19 cellular contexts compared by ENCODE assay signal in genomic region chr15:63238181-63238580, GRCh38. TPM values are rescaled to one million over a fixed set of nuclear protein-coding genes. Genes with fewer than 3 reads are reported as not detected.
A peak's percentile ranks its signal among the peaks of the same experiment; 100 is the strongest.
DNase-seq lines count a peak whose midpoint lies in the region; ATAC-seq, FAIRE-seq and TF ChIP-seq lines count a peak whose summit lies in the region.
"Had no signal": no experiment of that assay in that cellular context is flagged by ENCODE, and none has a peak within 500 bp of the region (broad histone marks: within the 10 kb centered on the region; RNA-seq: fewer than 3 reads in every experiment).

No MANE protein-coding gene starts in this region.

- H3K27ac ChIP-seq in BLaER1: no peak overlapping the region
- H3K27ac ChIP-seq: ascending aorta had no signal

- H3K36me3 Mint-ChIP-seq in activated T-helper 2 cell treated with anti-CD3 and anti-CD28 coated beads, Interferon-gamma antibody, Interleukin-2, Interleukin-4, amounts not matched to agents 10 μg/mL and 5 μg/mL and 100 μg/mL, durations not matched to agents 14 hours and 24 hours and 36 hours (ENCODE audit: low read depth): peaks cover 76% of the 10 kb centered on the region
- H3K36me3 Mint-ChIP-seq in immature natural killer cell: peaks cover 0 to 5% (median 3%) of the 10 kb centered on the region in 3 donors

- TF ChIP-seq POLR2A in GM12891 (IDR thresholded peaks at IDR 0.05; ENCODE audit: low read depth, low read length): no peak

- no peak overlapping the region for H3K9ac ChIP-seq in BLaER1

- H3K4me2 ChIP-seq in BLaER1: peak overlapping the region; percentile 63

- H3K9me3 Mint-ChIP-seq in activated T-helper 2 cell treated with anti-CD3 and anti-CD28 coated beads, Interferon-gamma antibody, Interleukin-2, Interleukin-4, amounts not matched to agents 10 μg/mL and 5 μg/mL and 100 μg/mL, durations not matched to agents 14 hours and 24 hours and 36 hours: peaks cover 5% of the 10 kb centered on the region
- no peaks in the 10 kb centered on the region for H3K9me3 Mint-ChIP-seq in immature natural killer cell

- peaks cover 29% of the 10 kb centered on the region; the same call in 1 of the 2 replicates for H4K20me1 ChIP-seq in BLaER1

- no peak for ATAC-seq in HG03095 (IDR thresholded peaks at IDR 0.05; ENCODE audit: unreplicated experiment)
- no peak for ATAC-seq in HG03342 (IDR thresholded peaks at IDR 0.05; ENCODE audit: unreplicated experiment)
- ATAC-seq in SK-N-SH treated with all-trans-retinoic acid at 6 μM for 48 hours: no peak

- H3K4me3 ChIP-seq in BLaER1: no peak overlapping the region
- H3K4me3 ChIP-seq: ascending aorta, transverse colon had no signal

- no peak for DNase-seq in GM12891 (ENCODE audit: insufficient read length, low spot score)
- no peak for DNase-seq in activated T-helper 2 cell treated with anti-CD3 and anti-CD28 coated beads, Interferon-gamma antibody, Interleukin-2, Interleukin-4, amounts not matched to agents 10 μg/mL and 5 μg/mL and 100 μg/mL, durations not matched to agents 14 hours and 24 hours and 36 hours (ENCODE audit: low spot score)
- DNase-seq in immature natural killer cell: no peak
- no peak for DNase-seq in D341Med (ENCODE audit: low spot score)
- DNase-seq: activated gamma-delta T cell treated with Interleukin-2 at 50 U/mL for 16 hours; DND-41; effector memory CD4-positive, alpha-beta T cell; glutamatergic neuron; left cardiac atrium; NCI-H1105 treated with DMSO at 0.1 percent for 48 hours; NCI-H524; stimulated activated naive CD4-positive, alpha-beta T cell; transverse colon had no signal

- H3K4me1 ChIP-seq in BLaER1: peaks cover 36% of the 10 kb centered on the region

- peak overlapping the region; percentile 81 for H3K27ac Mint-ChIP-seq in activated T-helper 2 cell treated with anti-CD3 and anti-CD28 coated beads, Interferon-gamma antibody, Interleukin-2, Interleukin-4, amounts not matched to agents 10 μg/mL and 5 μg/mL and 100 μg/mL, durations not matched to agents 14 hours and 24 hours and 36 hours
- H3K27ac Mint-ChIP-seq in immature natural killer cell: peak overlapping the region; percentile 22 to 92 (median 65)
- H3K27ac Mint-ChIP-seq: mesothelial cell of epicardium had no signal

- no peaks in the 10 kb centered on the region for H3K27me3 ChIP-seq in BLaER1
- H3K27me3 ChIP-seq: ascending aorta, transverse colon had no signal

- H3K4me1 Mint-ChIP-seq in activated T-helper 2 cell treated with anti-CD3 and anti-CD28 coated beads, Interferon-gamma antibody, Interleukin-2, Interleukin-4, amounts not matched to agents 10 μg/mL and 5 μg/mL and 100 μg/mL, durations not matched to agents 14 hours and 24 hours and 36 hours (ENCODE audit: low read depth): peaks cover 61% of the 10 kb centered on the region
- peaks cover 79 to 100% of the 10 kb centered on the region in 2 donors for H3K4me1 Mint-ChIP-seq in immature natural killer cell

- intact Hi-C loops in activated T-helper 2 cell treated with anti-CD3 and anti-CD28 coated beads, Interferon-gamma antibody, Interleukin-2, Interleukin-4, amounts not matched to agents 10 μg/mL and 5 μg/mL and 100 μg/mL, durations not matched to agents 14 hours and 24 hours and 36 hours (cut with micrococcal nuclease): loop anchor here (1.0 to 5.0 kb wide), 3 partner anchors 26 to 191 kb away; no protein-coding TSS in a partner anchor

- H3K4me3 Mint-ChIP-seq in activated T-helper 2 cell treated with anti-CD3 and anti-CD28 coated beads, Interferon-gamma antibody, Interleukin-2, Interleukin-4, amounts not matched to agents 10 μg/mL and 5 μg/mL and 100 μg/mL, durations not matched to agents 14 hours and 24 hours and 36 hours (ENCODE audit: low read depth): no peak overlapping the region
- H3K4me3 Mint-ChIP-seq in immature natural killer cell: peak overlapping the region in 1 of 5 donors; percentile 14
- H3K4me3 Mint-ChIP-seq: mesothelial cell of epicardium had no signal

- no peaks in the 10 kb centered on the region for H3K27me3 Mint-ChIP-seq in activated T-helper 2 cell treated with anti-CD3 and anti-CD28 coated beads, Interferon-gamma antibody, Interleukin-2, Interleukin-4, amounts not matched to agents 10 μg/mL and 5 μg/mL and 100 μg/mL, durations not matched to agents 14 hours and 24 hours and 36 hours (ENCODE audit: low read depth)
- H3K27me3 Mint-ChIP-seq in immature natural killer cell (ENCODE audit: low read depth in 3 of 3): peaks cover 2 to 4% (median 3%) of the 10 kb centered on the region in 3 donors

- peaks cover 50% of the 10 kb centered on the region for H3K36me3 ChIP-seq in BLaER1
- H3K36me3 ChIP-seq: ascending aorta, transverse colon had no signal

- peak; percentile 57 for FAIRE-seq in GM12891 (lab: Jason Lieb, UNC)

- H3K9me3 ChIP-seq in BLaER1: peaks cover 36% of the 10 kb centered on the region
- H3K9me3 ChIP-seq: ascending aorta, transverse colon had no signal

TF ChIP-seq in GM12891, 5 proteins besides CTCF, POLR2A, EP300 and RAD21:
- TF ChIP-seq POU2F2 (IDR thresholded peaks at IDR 0.05; ENCODE audit: low read depth, low read length) (no peak), SPI1 (IDR thresholded peaks at IDR 0.05; ENCODE audit: low read depth, low read length) (no peak), TAF1 (IDR thresholded peaks at IDR 0.05; ENCODE audit: low read depth, low read length) (no peak), POLR2AphosphoS5 (IDR thresholded peaks at IDR 0.05; ENCODE audit: low read depth, low read length) (no peak), PAX5 (IDR thresholded peaks at IDR 0.05; ENCODE audit: insufficient read depth, low read length, severe bottlenecking) (no peak)

TF ChIP-seq in SK-N-SH treated with all-trans-retinoic acid at 6 μM for 48 hours, 23 proteins besides CTCF, POLR2A, EP300 and RAD21 (continues in another document):
- TF ChIP-seq CSDC2 (CRISPR knock-in tag; IDR thresholded peaks at IDR 0.05) (no peak), ZFP3 (CRISPR knock-in tag; IDR thresholded peaks at IDR 0.05) (no peak), ZNF8 (CRISPR knock-in tag; IDR thresholded peaks at IDR 0.05) (no peak), ISL1 (CRISPR knock-in tag; IDR thresholded peaks at IDR 0.05) (no peak), ZNF70 (CRISPR knock-in tag; IDR thresholded peaks at IDR 0.05) (no peak), ZNF565 (CRISPR knock-in tag; conservative IDR thresholded peaks at IDR 0.05; ENCODE audit: low read depth) (no peak), ARNTL (CRISPR knock-in tag; IDR thresholded peaks at IDR 0.05; ENCODE audit: borderline replicate concordance, low read depth) (no peak), POU6F1 (CRISPR knock-in tag; IDR thresholded peaks at IDR 0.05; ENCODE audit: borderline replicate concordance, low read depth) (no peak), ESRRG (CRISPR knock-in tag; IDR thresholded peaks at IDR 0.05) (no peak), ZC3H10 (CRISPR knock-in tag; IDR thresholded peaks at IDR 0.05) (no peak), BACH2 (CRISPR knock-in tag; IDR thresholded peaks at IDR 0.05; ENCODE audit: borderline replicate concordance) (no peak), PATZ1 (CRISPR knock-in tag; IDR thresholded peaks at IDR 0.05; ENCODE audit: borderline replicate concordance) (no peak), TOX (CRISPR knock-in tag; IDR thresholded peaks at IDR 0.05; ENCODE audit: borderline replicate concordance) (no peak)

RNA-seq across cellular contexts. Expression of gene APH1B, which starts 39.2 kb away (rescaled TPM):
- 5.9 TPM for polyA plus RNA-seq in GM12891 (2012; ENCODE audit: low read depth, missing spikeins)
- total RNA-seq in activated T-helper 2 cell treated with anti-CD3 and anti-CD28 coated beads, Interferon-gamma antibody, Interleukin-2, Interleukin-4, amounts not matched to agents 10 μg/mL and 5 μg/mL and 100 μg/mL, durations not matched to agents 14 hours and 24 hours and 36 hours: 9.5 and 9.8 TPM in 2 replicates
- 1 to 10 TPM; 4.8 to 7.8 (median 5.7) TPM for polyA plus RNA-seq in immature natural killer cell

RNA-seq across cellular contexts. Expression of gene RAB8B, which starts 48.8 kb away (rescaled TPM):
- 55.6 TPM for polyA plus RNA-seq in GM12891 (2012; ENCODE audit: low read depth, missing spikeins)
- total RNA-seq in activated T-helper 2 cell treated with anti-CD3 and anti-CD28 coated beads, Interferon-gamma antibody, Interleukin-2, Interleukin-4, amounts not matched to agents 10 μg/mL and 5 μg/mL and 100 μg/mL, durations not matched to agents 14 hours and 24 hours and 36 hours: 214 TPM in 2 replicates
- 100 to 1,000 TPM in 1 of 3 donors, 10 to 100 TPM in 2; 64.6 to 123 (median 79.7) TPM for polyA plus RNA-seq in immature natural killer cell
